In the genomic region with DNA sequence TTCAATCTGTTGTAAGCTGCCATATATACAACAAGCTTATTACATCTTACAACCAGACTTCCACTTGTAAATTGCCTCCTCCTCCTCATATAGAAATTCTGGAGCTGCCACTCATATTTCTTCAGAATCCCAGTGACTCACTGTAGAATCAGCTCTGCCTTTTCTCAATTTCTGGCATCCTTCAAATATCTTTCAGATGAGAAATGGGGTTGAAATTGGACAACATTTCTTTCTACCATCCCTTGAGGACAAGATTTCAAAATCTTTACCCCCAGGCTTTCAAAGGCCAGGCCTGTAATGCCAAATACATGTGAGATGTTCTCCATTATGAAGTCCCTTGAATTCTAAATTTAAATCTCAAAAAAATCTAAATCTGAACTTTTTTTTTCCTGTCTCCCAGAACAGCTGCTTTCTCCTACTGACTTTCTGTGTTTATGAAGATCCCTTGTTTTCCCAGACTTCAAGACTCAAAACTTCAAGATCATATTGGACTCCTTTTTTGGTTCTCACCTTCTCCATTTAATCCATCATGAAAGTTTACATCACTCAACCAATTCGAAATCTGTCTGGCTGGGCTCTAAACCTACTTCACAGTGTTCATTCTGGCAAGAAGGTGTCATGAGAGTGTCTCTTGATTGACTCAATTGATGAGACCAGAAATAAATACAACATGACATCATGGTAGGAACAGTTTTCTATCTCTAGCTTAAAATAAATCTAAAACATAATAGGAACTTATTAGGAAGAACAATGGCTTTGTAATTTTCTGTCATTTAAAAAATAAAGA, we compare ENCODE assay signal across 11 cellular contexts.
DNase-seq lines count a peak whose midpoint lies in the region; TF ChIP-seq lines count a peak whose summit lies in the region.
"Had no signal": no experiment of that assay in that cellular context is flagged by ENCODE, and none has a peak within 500 bp of the region (broad histone marks: within the 10 kb centered on the region; RNA-seq: fewer than 3 reads in every experiment).

No MANE protein-coding gene starts in this region.

- H3K27ac ChIP-seq in left ventricle myocardium inferior (replicated peaks) (peak overlapping the region; percentile 55), subcutaneous abdominal adipose tissue (ENCODE audit: low read depth, low read length) (peak overlapping the region; percentile 67)

- peaks cover 17% of the 10 kb centered on the region for H3K4me1 ChIP-seq in left ventricle myocardium inferior
- peaks cover 2 to 18% (median 3%) of the 10 kb centered on the region in 5 donors for H3K4me1 ChIP-seq in subcutaneous abdominal adipose tissue (ENCODE audit: control insufficient read depth in 5 of 5, insufficient read depth in 5 of 5, low read length in 5 of 5)

- DNase-seq in HPDE6-E6E7 (ENCODE audit: extremely low spot score) (peak; percentile 59), amniotic stem cell (lab: John Stamatoyannopoulos, UW) (peak; percentile 62), left ventricle myocardium inferior (no peak), OCI-M2 (lab: John Stamatoyannopoulos, UW; ENCODE audit: unreplicated experiment) (no peak), NCI-H2171 (lab: John Stamatoyannopoulos, UW) (no peak)
- DNase-seq in stimulated activated CD4-positive, alpha-beta T cell treated with anti-CD3 and anti-CD28 coated beads, Interleukin-4, amount 100 ng/mL, for 4 hours, result no peak
- DNase-seq in stimulated activated naive CD4-positive, alpha-beta T cell (lab: John Stamatoyannopoulos, UW), result no peak
- DNase-seq: activated CD4-positive, alpha-beta T cell treated with anti-CD3 and anti-CD28 coated beads, Interleukin-2, amount 50 U/mL, for 4 hours; activated naive CD4-positive, alpha-beta T cell treated with anti-CD3 and anti-CD28 coated beads for 36 hours; effector CD8-positive, alpha-beta T cell had no signal

- H3K36me3 ChIP-seq in left ventricle myocardium inferior (no peaks in the 10 kb centered on the region), subcutaneous abdominal adipose tissue (ENCODE audit: control insufficient read depth in 5 of 5, insufficient read depth in 5 of 5, low read length in 5 of 5) (no peaks in the 10 kb centered on the region)

- H3K9me3 ChIP-seq in left ventricle myocardium inferior (replicated peaks) (no peaks in the 10 kb centered on the region), subcutaneous abdominal adipose tissue (ENCODE audit: control insufficient read depth in 5 of 5, low read length in 5 of 5) (no peaks in the 10 kb centered on the region)

- H3K4me3 ChIP-seq in left ventricle myocardium inferior (no peak overlapping the region), subcutaneous abdominal adipose tissue (ENCODE audit: low read depth in 1 of 5, low read length in 5 of 5) (no peak overlapping the region)

- intact Hi-C loops in left ventricle myocardium inferior (cut with micrococcal nuclease), result no loop called here

- H3K27me3 ChIP-seq in left ventricle myocardium inferior (ENCODE audit: low read depth), result no peaks in the 10 kb centered on the region
- no peaks in the 10 kb centered on the region for H3K27me3 ChIP-seq in subcutaneous abdominal adipose tissue (ENCODE audit: control insufficient read depth in 5 of 5, insufficient read depth in 4 of 5, low read length in 5 of 5)

- TF ChIP-seq CTCF in left ventricle myocardium inferior (IDR thresholded peaks at IDR 0.05; ENCODE audit: borderline replicate concordance), result no peak

- no peak overlapping the region for H3K9ac ChIP-seq in subcutaneous abdominal adipose tissue (ENCODE audit: low read length in 5 of 5)

Comparison
In these comparisons a context has a peak if more than half of its experiments do, and no peak if none do; other contexts are left out.
1. DNase-seq: peak in HPDE6-E6E7 (single experiment) and amniotic stem cell (single experiment); none in left ventricle myocardium inferior (single experiment), stimulated activated CD4-positive, alpha-beta T cell treated with anti-CD3 and anti-CD28 coated beads, Interleukin-4, amount 100 ng/mL, for 4 hours (0 of 2), OCI-M2 (single experiment), NCI-H2171 (single experiment) and stimulated activated naive CD4-positive, alpha-beta T cell (0 of 6).